In genomic region chr4:54543088-54543795, GRCh38 we compare ENCODE assay signal across 16 cellular contexts.
A peak's percentile ranks its signal among the peaks of the same experiment; 100 is the strongest.
DNase-seq lines count a peak whose midpoint lies in the region; ATAC-seq, FAIRE-seq and TF ChIP-seq lines count a peak whose summit lies in the region.
"Had no signal": no experiment of that assay in that cellular context is flagged by ENCODE, and none has a peak within 500 bp of the region (broad histone marks: within the 10 kb centered on the region; RNA-seq: fewer than 3 reads in every experiment).

No MANE protein-coding gene starts in this region.

- no TSS peak for BruUV-seq in HepG2 (replicated peaks; lab: Mats Ljungman, UMichigan)

- H3K4me2 ChIP-seq in HepG2 (ENCODE audit: low read depth, low read length), result no peak overlapping the region

- CTCF ChIA-PET in HepG2 (lab: Yijun Ruan, JAX; ENCODE audit: low intra/inter-chr PET ratio, low total read pairs), result no interaction called here

- H3K36me3 Mint-ChIP-seq in natural killer cell, result no peaks in the 10 kb centered on the region

- no peak overlapping the region for H3K4me3 ChIP-seq in HepG2 (replicated peaks in 1 of 3; ENCODE audit: insufficient read depth in 1 of 3, low read depth in 2 of 3, low read length in 3 of 3)
- no peak overlapping the region for H3K4me3 ChIP-seq in right lobe of liver
- H3K4me3 ChIP-seq: left lung, prostate gland had no signal

- TF ChIP-seq POLR2A in HepG2 (IDR thresholded peaks at IDR 0.05; ENCODE audit: insufficient read depth in 1 of 2, low read depth in 2 of 2, low read length in 2 of 2) (no peak), right lobe of liver (IDR thresholded peaks at IDR 0.05) (no peak)

- H4K20me1 ChIP-seq in HepG2 (ENCODE audit: insufficient read depth, low read length), result no peaks in the 10 kb centered on the region

- intact Hi-C loops in HepG2 (cut with micrococcal nuclease; ENCODE audit: unreplicated experiment) (no loop called here), right lobe of liver (cut with DNase I) (no loop called here), natural killer cell (cut with micrococcal nuclease) (no loop called here)

- POLR2A ChIA-PET in HepG2 (lab: Yijun Ruan, JAX), result no interaction called here

- peaks cover 9 to 11% of the 10 kb centered on the region in 2 donors for H3K4me1 Mint-ChIP-seq in natural killer cell
- H3K4me1 Mint-ChIP-seq: T-helper 17 cell had no signal

- H3K79me2 ChIP-seq in HepG2 (ENCODE audit: insufficient read depth, low read length), result no peaks in the 10 kb centered on the region

- FAIRE-seq in HepG2 (lab: Jason Lieb, UNC), result no peak
- FAIRE-seq: A204.1 had no signal

- no peak overlapping the region for H3K27ac Mint-ChIP-seq in natural killer cell
- H3K27ac Mint-ChIP-seq: activated CD4-positive, alpha-beta T cell treated with anti-CD3 and anti-CD28 coated beads for 36 hours; T-helper 17 cell had no signal

- ATAC-seq in HepG2 (no peak), right lobe of liver (no peak), foreskin keratinocyte (peak; percentile 5), natural killer cell (no peak), GM21390 (IDR thresholded peaks at IDR 0.05; ENCODE audit: unreplicated experiment) (no peak), HG02623 (IDR thresholded peaks at IDR 0.05; ENCODE audit: unreplicated experiment) (no peak)
- ATAC-seq: activated CD4-positive, alpha-beta T cell treated with anti-CD3 and anti-CD28 coated beads for 36 hours; left lung; T-helper 17 cell had no signal

- TF ChIP-seq EP300 in HepG2 (IDR thresholded peaks at IDR 0.05; ENCODE audit: low read depth in 2 of 2, low read length in 2 of 2) (no peak), HepG2 (CRISPR knock-in tag; IDR thresholded peaks at IDR 0.05; ENCODE audit: borderline replicate concordance) (no peak)

- no peak overlapping the region for H2AFZ ChIP-seq in HepG2 (ENCODE audit: low read length)

- no peak for TF ChIP-seq CTCF in HepG2 (CRISPR knock-in tag; IDR thresholded peaks at IDR 0.05)
- no peak for TF ChIP-seq CTCF in right lobe of liver (IDR thresholded peaks at IDR 0.05)
- TF ChIP-seq CTCF in foreskin keratinocyte (conservative IDR thresholded peaks at IDR 0.05), result no peak
- TF ChIP-seq CTCF in natural killer cell (IDR thresholded peaks at IDR 0.05), result no peak

- H3K36me3 ChIP-seq in HepG2 (replicated peaks in 1 of 2; ENCODE audit: control insufficient read depth in 1 of 2, insufficient read depth in 2 of 2, low read length in 2 of 2), result no peaks in the 10 kb centered on the region
- H3K36me3 ChIP-seq in right lobe of liver, result no peaks in the 10 kb centered on the region
- H3K36me3 ChIP-seq: left lung, prostate gland had no signal

- peaks cover 0 to 13% of the 10 kb centered on the region in 2 experiments; a peak in 3 of 5 replicates for H3K27me3 ChIP-seq in HepG2 (ENCODE audit: control insufficient read depth in 1 of 2, insufficient read depth in 2 of 2, low read length in 2 of 2)
- H3K27me3 ChIP-seq in right lobe of liver, result no peaks in the 10 kb centered on the region
- no peaks in the 10 kb centered on the region for H3K27me3 ChIP-seq in foreskin keratinocyte
- H3K27me3 ChIP-seq: left lung had no signal

- no peaks in the 10 kb centered on the region for H3K9me3 Mint-ChIP-seq in natural killer cell

- H3K4me3 Mint-ChIP-seq in natural killer cell, result no peak overlapping the region
- H3K4me3 Mint-ChIP-seq: activated CD4-positive, alpha-beta T cell treated with anti-CD3 and anti-CD28 coated beads for 36 hours; T-helper 17 cell had no signal

- WGBS in HepG2 (ENCODE audit: low lambda C conversion rate), result 14% methylated on average over 3 of the region's 3 CpGs
- WGBS in right lobe of liver (ENCODE audit: insufficient coverage, low coverage, low lambda C conversion rate, missing lambda C conversion rate), result 62% methylated on average over 3 of the region's 3 CpGs

- TF ChIP-seq RAD21 in HepG2 (CRISPR knock-in tag; IDR thresholded peaks at IDR 0.05), result no peak

- in situ Hi-C loops in HepG2 (cut with HindIII; ENCODE audit: extremely low pct_ligation_motif_present, low pct_unique_long_range_greater_than_20kb), result no loop called here

- H3K9ac ChIP-seq in HepG2 (ENCODE audit: insufficient read depth, low read depth, low read length), result no peak overlapping the region

- H3K4me1 ChIP-seq in HepG2 (ENCODE audit: insufficient read depth, low read length) (peaks cover 11% of the 10 kb centered on the region), right lobe of liver (no peaks in the 10 kb centered on the region), foreskin keratinocyte (peaks cover 21% of the 10 kb centered on the region)
- H3K4me1 ChIP-seq: prostate gland had no signal

- H3K27ac ChIP-seq in HepG2 (ENCODE audit: extremely low read length, insufficient read depth, low read length) (no peak overlapping the region), right lobe of liver (no peak overlapping the region), foreskin keratinocyte (no peak overlapping the region)
- H3K27ac ChIP-seq: left lung, prostate gland had no signal

- peaks cover 2 to 12% of the 10 kb centered on the region in 2 donors for H3K27me3 Mint-ChIP-seq in natural killer cell (ENCODE audit: low read depth in 2 of 2)

- DNase-seq in HepG2 (ENCODE audit: low spot score), result no peak
- no peak for DNase-seq in right lobe of liver
- peak; percentile 10 for DNase-seq in amniotic stem cell (lab: John Stamatoyannopoulos, UW)
- DNase-seq in foreskin keratinocyte, result peak; percentile 62 to 83
- no peak for DNase-seq in natural killer cell
- no peak for DNase-seq in activated naive CD4-positive, alpha-beta T cell (lab: John Stamatoyannopoulos, UW)
- DNase-seq: activated CD4-positive, alpha-beta T cell treated with anti-CD3 and anti-CD28 coated beads for 36 hours; activated T-cell treated with anti-CD3 and anti-CD28 coated beads for 4 hours; left lung; NCI-H2081 treated with DMSO at 0.1 percent for 48 hours; NCI-H774; T-helper 17 cell had no signal

- H3K9me3 ChIP-seq in HepG2 (ENCODE audit: low read length) (no peaks in the 10 kb centered on the region), right lobe of liver (no peaks in the 10 kb centered on the region)
- H3K9me3 ChIP-seq: left lung, prostate gland had no signal

TF ChIP-seq in HepG2, 621 proteins besides CTCF, POLR2A, EP300 and RAD21:
- TF ChIP-seq ZNF629 (CRISPR knock-in tag; conservative IDR thresholded peaks at IDR 0.05) (0 out of 2 replicates have a peak, but pooled peaks have one; percentile 42), CREB1 (IDR thresholded peaks at IDR 0.05) (0 out of 2 replicates have a peak, but pooled peaks have one; percentile 29), CREB1 (CRISPR knock-in tag; IDR thresholded peaks at IDR 0.05) (no peak), EEA1 (CRISPR knock-in tag; IDR thresholded peaks at IDR 0.05; ENCODE audit: borderline replicate concordance) (no peak), ZNF253 (CRISPR knock-in tag; IDR thresholded peaks at IDR 0.05; ENCODE audit: borderline replicate concordance) (no peak), MXI1 (IDR thresholded peaks at IDR 0.05; ENCODE audit: borderline replicate concordance, low read depth, low read length) (no peak)

Comparison
In these comparisons a context has a peak if more than half of its experiments do, and no peak if none do; other contexts are left out.
1. DNase-seq: peak in amniotic stem cell (single experiment) and foreskin keratinocyte (2 of 2); none in HepG2 (single experiment), right lobe of liver (0 of 3), natural killer cell (single experiment) and activated naive CD4-positive, alpha-beta T cell (0 of 4).